In genomic region chr22:28791841-28792490, GRCh38 we compare ENCODE assay signal across 1 cellular context.
TF ChIP-seq lines count a peak whose summit lies in the region.

No MANE protein-coding gene starts in this region.

TF ChIP-seq in A549, 52 proteins besides CTCF, POLR2A, EP300 and RAD21 (continued from another document):
- no peak for TF ChIP-seq RNF2 (IDR thresholded peaks at IDR 0.05; ENCODE audit: borderline replicate concordance, low read depth)
- no peak for TF ChIP-seq E2F6 (IDR thresholded peaks at IDR 0.05; ENCODE audit: borderline replicate concordance, low read depth)
- no peak for TF ChIP-seq CHD2 (IDR thresholded peaks at IDR 0.05; ENCODE audit: low read length, partially characterized antibody)
- no peak for TF ChIP-seq MAX (IDR thresholded peaks at IDR 0.05)
- TF ChIP-seq ELK1 (IDR thresholded peaks at IDR 0.05; ENCODE audit: low read depth, low read length): no peak
